1 cellular context compared by ENCODE assay signal in the genomic region with DNA sequence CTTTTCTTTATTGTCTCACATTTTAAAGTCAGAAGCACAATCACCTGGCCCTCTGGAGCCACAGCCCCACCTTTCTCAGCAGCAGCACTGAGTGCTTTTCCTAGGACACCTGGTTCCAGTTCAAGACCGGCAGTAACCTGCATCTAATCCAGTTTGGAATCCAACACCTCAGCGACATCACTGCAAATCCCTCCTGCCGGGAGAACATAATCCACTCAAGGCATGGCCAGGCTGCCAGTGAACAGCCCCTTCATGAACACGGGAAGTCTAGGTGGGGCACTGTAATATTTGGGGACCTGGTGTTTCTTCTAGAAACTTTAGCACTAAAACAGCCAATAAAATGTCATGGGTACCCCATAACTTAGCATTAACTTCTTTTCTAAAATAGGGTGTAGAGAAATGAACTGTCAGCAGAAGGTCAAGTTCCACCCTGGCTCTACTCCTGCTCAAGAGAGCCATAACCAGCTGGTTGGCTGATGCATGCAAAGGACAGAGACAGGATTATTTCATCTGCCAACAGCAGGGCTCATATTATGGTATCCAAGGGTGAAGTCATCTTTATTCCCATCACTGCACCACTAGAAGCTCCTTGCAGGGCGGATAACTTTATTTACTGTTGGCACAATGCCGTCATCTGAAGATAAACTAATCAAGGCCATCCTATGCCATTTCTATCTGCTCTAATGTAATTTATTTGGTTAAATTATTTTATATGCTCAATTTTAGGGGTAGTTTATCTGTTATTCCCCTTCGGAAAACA.
TF ChIP-seq lines count a peak whose summit lies in the region.

No MANE protein-coding gene starts in this region.

TF ChIP-seq in HEK293, 187 proteins besides CTCF, POLR2A, EP300 and RAD21 (continued from another document):
- peak; percentile 32; the same call in 1 of the 2 replicates for TF ChIP-seq GLIS1 (tag by site-specific recombination; IDR thresholded peaks at IDR 0.05)
- TF ChIP-seq ZNF600 (tag by site-specific recombination; IDR thresholded peaks at IDR 0.05), result 0 out of 2 replicates have a peak, but pooled peaks have one; percentile 37
- no peak for TF ChIP-seq ZNF555 (tag by site-specific recombination; conservative IDR thresholded peaks at IDR 0.05)
- no peak for TF ChIP-seq ZNF423 (tag by site-specific recombination; IDR thresholded peaks at IDR 0.05)
- no peak for TF ChIP-seq ZNF398 (tag by site-specific recombination; IDR thresholded peaks at IDR 0.05)
- no peak for TF ChIP-seq ZNF473 (tag by site-specific recombination; IDR thresholded peaks at IDR 0.05)
- no peak for TF ChIP-seq ZNF521 (tag by site-specific recombination; IDR thresholded peaks at IDR 0.05)
- no peak for TF ChIP-seq ZNF184 (tag by site-specific recombination; IDR thresholded peaks at IDR 0.05)
TF ChIP-seq in HEK293: peak in this region for 5.
